ENCODE assay signal across 24 cellular contexts in genomic region chr2:98376301-98376945, GRCh38. TPM values are rescaled to one million over a fixed set of nuclear protein-coding genes. Genes with fewer than 3 reads are reported as not detected.
DNase-seq lines count a peak whose midpoint lies in the region; ATAC-seq and TF ChIP-seq lines count a peak whose summit lies in the region.
"Had no signal": no experiment of that assay in that cellular context is flagged by ENCODE, and none has a peak within 500 bp of the region (broad histone marks: within the 10 kb centered on the region; RNA-seq: fewer than 3 reads in every experiment).

No MANE protein-coding gene starts in this region.

- no peak overlapping the region for H3K27ac Mint-ChIP-seq in osteocyte (ENCODE audit: unreplicated experiment)

- no peaks in the 10 kb centered on the region for H3K4me1 Mint-ChIP-seq in osteocyte (ENCODE audit: unreplicated experiment)
- H3K4me1 Mint-ChIP-seq: CD4-positive, alpha-beta memory T cell had no signal

- no peaks in the 10 kb centered on the region for H3K9me3 Mint-ChIP-seq in osteocyte (ENCODE audit: unreplicated experiment)
- H3K9me3 Mint-ChIP-seq: CD4-positive, alpha-beta memory T cell had no signal

- H3K27me3 Mint-ChIP-seq in osteocyte (ENCODE audit: unreplicated experiment), result peaks cover 82% of the 10 kb centered on the region

- no peak overlapping the region for H3K4me3 Mint-ChIP-seq in osteocyte (ENCODE audit: unreplicated experiment)
- H3K4me3 Mint-ChIP-seq: CD4-positive, alpha-beta memory T cell had no signal

- DNase-seq in DMS79 (lab: John Stamatoyannopoulos, UW) (peak; percentile 15), NCI-H82 (lab: John Stamatoyannopoulos, UW) (peak; percentile 98), islet precursor cell (peak; percentile 48), osteocyte (ENCODE audit: extremely low spot score, unreplicated experiment) (peak; percentile 63), HUDEP-2 (lab: John Stamatoyannopoulos, UW; ENCODE audit: unreplicated experiment in 76 of 76) (no peak), inferior parietal cortex (ENCODE audit: extremely low spot score) (no peak), dedifferentiated amniotic fluid mesenchymal stem cell (ENCODE audit: extremely low spot score) (no peak)
- DNase-seq: Calu3; CD4-positive, alpha-beta memory T cell; DND-41; GDM1; GOT3; KBM-7; MV-4-11; NCI-H1417; NCI-H2029 treated with DMSO at 0.1 percent for 48 hours; NCI-H2227 treated with DMSO at 0.1 percent for 48 hours; NCI-H526 treated with DMSO at 0.1 percent for 48 hours; OCI-M1; SHP77 treated with DMSO at 0.1 percent for 48 hours had no signal

- ATAC-seq in GM21423 (IDR thresholded peaks at IDR 0.05; ENCODE audit: unreplicated experiment), result no peak
- ATAC-seq: GM12878 had no signal

- no peak for TF ChIP-seq CTCF in osteocyte (IDR thresholded peaks at IDR 0.05)

- no peaks in the 10 kb centered on the region for H3K36me3 Mint-ChIP-seq in osteocyte (ENCODE audit: unreplicated experiment)
- H3K36me3 Mint-ChIP-seq: CD4-positive, alpha-beta memory T cell had no signal

RNA-seq across cellular contexts. Expression of gene CNGA3, which starts 30.2 kb away (rescaled TPM):
- total RNA-seq in osteocyte, result not detected in 2 replicates
- total RNA-seq: A172; Calu3; CD4-positive, alpha-beta memory T cell; GM12878; RPMI7951 had no signal

Comparison
In these comparisons a context has a peak if more than half of its experiments do, and no peak if none do; other contexts are left out.
1. DNase-seq: peak in DMS79 (single experiment), NCI-H82 (single experiment), islet precursor cell (single experiment) and osteocyte (single experiment); none in HUDEP-2 (0 of 76), inferior parietal cortex (single experiment) and dedifferentiated amniotic fluid mesenchymal stem cell (single experiment).